ENCODE assay signal across 10 cellular contexts in genomic region chr11:134125507-134125906, GRCh38. TPM values are rescaled to one million over a fixed set of nuclear protein-coding genes. Genes with fewer than 3 reads are reported as not detected.
DNase-seq lines count a peak whose midpoint lies in the region; ATAC-seq and TF ChIP-seq lines count a peak whose summit lies in the region.
"Had no signal": no experiment of that assay in that cellular context is flagged by ENCODE, and none has a peak within 500 bp of the region (broad histone marks: within the 10 kb centered on the region; RNA-seq: fewer than 3 reads in every experiment).

No MANE protein-coding gene starts in this region.

- TF ChIP-seq CTCF in esophagus muscularis mucosa (IDR thresholded peaks at IDR 0.05) (no peak), nephron progenitor cell (IDR thresholded peaks at IDR 0.05) (no peak), transverse colon (IDR thresholded peaks at IDR 0.05) (no peak)

- no peaks in the 10 kb centered on the region for H3K9me3 Mint-ChIP-seq in activated T-cell treated with anti-CD3 and anti-CD28 coated beads, Interleukin-2, amount 50 U/mL, for 72 hours
- H3K9me3 Mint-ChIP-seq in nephron progenitor cell, result peaks cover 25% of the 10 kb centered on the region
- no peaks in the 10 kb centered on the region for H3K9me3 Mint-ChIP-seq in stimulated activated naive CD8-positive, alpha-beta T cell treated with anti-CD3 and anti-CD28 coated beads, Interleukin-15, amount 100 ng/mL, for 72 hours

- intact Hi-C loops in esophagus muscularis mucosa (cut with DNase I), result loop anchor here (5.0 kb wide), 1 partner anchor 58 kb away; the partner anchor contains the start of gene JAM3
- intact Hi-C loops in transverse colon (cut with DNase I; ENCODE audit: low total_unique reads), result loop anchor here (10.0 kb wide), 1 partner anchor 171 kb away; the partner anchor contains the start of gene IGSF9B

- peaks cover 36 to 64% (median 62%) of the 10 kb centered on the region in 4 donors for H3K4me1 ChIP-seq in esophagus muscularis mucosa
- H3K4me1 ChIP-seq in transverse colon, result peaks cover 4 to 21% (median 16%) of the 10 kb centered on the region in 4 donors

- peaks cover 25% of the 10 kb centered on the region for H3K27me3 Mint-ChIP-seq in activated T-cell treated with anti-CD3 and anti-CD28 coated beads, Interleukin-2, amount 50 U/mL, for 72 hours (ENCODE audit: low read depth)
- peaks cover 34% of the 10 kb centered on the region for H3K27me3 Mint-ChIP-seq in nephron progenitor cell (ENCODE audit: low read depth, poor library complexity)
- H3K27me3 Mint-ChIP-seq in stimulated activated naive CD8-positive, alpha-beta T cell treated with anti-CD3 and anti-CD28 coated beads, Interleukin-15, amount 100 ng/mL, for 72 hours, result peaks cover 45% of the 10 kb centered on the region

- TF ChIP-seq EP300 in esophagus muscularis mucosa (IDR thresholded peaks at IDR 0.05) (no peak), transverse colon (IDR thresholded peaks at IDR 0.05; ENCODE audit: low read depth) (no peak)

- TF ChIP-seq POLR2A in esophagus muscularis mucosa (IDR thresholded peaks at IDR 0.05; ENCODE audit: low read depth) (no peak), transverse colon (IDR thresholded peaks at IDR 0.05) (no peak)

- no peaks in the 10 kb centered on the region for H3K36me3 Mint-ChIP-seq in activated T-cell treated with anti-CD3 and anti-CD28 coated beads, Interleukin-2, amount 50 U/mL, for 72 hours (ENCODE audit: insufficient read depth in 2 of 2)
- peaks cover 52% of the 10 kb centered on the region for H3K36me3 Mint-ChIP-seq in nephron progenitor cell (ENCODE audit: low read depth)

- no peak for ATAC-seq in activated T-cell treated with anti-CD3 and anti-CD28 coated beads, Interleukin-2, amount 50 U/mL, for 72 hours (replicated peaks in 1 of 2)
- ATAC-seq in stimulated activated naive CD8-positive, alpha-beta T cell treated with anti-CD3 and anti-CD28 coated beads, Interleukin-15, amount 100 ng/mL, for 72 hours, result no peak
- ATAC-seq: HCT116 had no signal

- H3K4me3 ChIP-seq in esophagus muscularis mucosa (peak overlapping the region; percentile 56 to 59 (median 58)), transverse colon (peak overlapping the region in 3 of 4 donors; percentile 20 to 33 (median 21))

- DNase-seq in activated T-cell treated with anti-CD3 and anti-CD28 coated beads, Interleukin-2, amount 50 U/mL, for 72 hours, result no peak
- no peak for DNase-seq in activated T-cell treated with anti-CD3 and anti-CD28 coated beads, Interleukin-2, amount 50 U/mL, for 1 hour
- DNase-seq in esophagus muscularis mucosa (ENCODE audit: extremely low spot score) (no peak), nephron progenitor cell (no peak), transverse colon (no peak), NCI-H345 (lab: John Stamatoyannopoulos, UW) (no peak), KG1 (lab: John Stamatoyannopoulos, UW) (no peak)
- DNase-seq in stimulated activated naive CD8-positive, alpha-beta T cell treated with anti-CD3 and anti-CD28 coated beads, Interleukin-15, amount 100 ng/mL, for 72 hours, result no peak
- DNase-seq: activated T-cell treated with anti-CD3 and anti-CD28 coated beads for 4 hours had no signal

- peaks cover 8% of the 10 kb centered on the region for H3K4me1 Mint-ChIP-seq in activated T-cell treated with anti-CD3 and anti-CD28 coated beads, Interleukin-2, amount 50 U/mL, for 72 hours (ENCODE audit: low read depth)
- H3K4me1 Mint-ChIP-seq in nephron progenitor cell, result peaks cover 31% of the 10 kb centered on the region
- peaks cover 26% of the 10 kb centered on the region for H3K4me1 Mint-ChIP-seq in stimulated activated naive CD8-positive, alpha-beta T cell treated with anti-CD3 and anti-CD28 coated beads, Interleukin-15, amount 100 ng/mL, for 72 hours

- WGBS in esophagus muscularis mucosa, result 42% methylated on average over 9 of the region's 9 CpGs
- 49 to 67% methylated on average over 5 to 9 of the region's 9 CpGs for WGBS in transverse colon (ENCODE audit: low coverage in 1 of 2), 2 donors

- in situ Hi-C loops in transverse colon (cut with MboI; ENCODE audit: low pct_ligation_motif_present in 1 of 4, low pct_unique_long_range_greater_than_20kb in 1 of 4, low sequenced_read_pairs in 3 of 4), result loop anchor here in 3 of 4 donors (25.0 kb wide), 1 partner anchor 188 kb away; no protein-coding TSS in a partner anchor

- H3K27ac Mint-ChIP-seq in activated T-cell treated with anti-CD3 and anti-CD28 coated beads, Interleukin-2, amount 50 U/mL, for 72 hours, result no peak overlapping the region
- no peak overlapping the region for H3K27ac Mint-ChIP-seq in nephron progenitor cell
- H3K27ac Mint-ChIP-seq in stimulated activated naive CD8-positive, alpha-beta T cell treated with anti-CD3 and anti-CD28 coated beads, Interleukin-15, amount 100 ng/mL, for 72 hours, result no peak overlapping the region

- H3K36me3 ChIP-seq in esophagus muscularis mucosa (no peaks in the 10 kb centered on the region), transverse colon (no peaks in the 10 kb centered on the region)

- H3K27ac ChIP-seq in esophagus muscularis mucosa (replicated peaks in 1 of 4) (peak overlapping the region; percentile 78 to 92 (median 86)), transverse colon (peak overlapping the region; percentile 61 to 77 (median 64))

- H3K9me3 ChIP-seq in esophagus muscularis mucosa (no peaks in the 10 kb centered on the region), transverse colon (no peaks in the 10 kb centered on the region)

- peak overlapping the region; percentile 67 to 75 for H3K4me3 Mint-ChIP-seq in activated T-cell treated with anti-CD3 and anti-CD28 coated beads, Interleukin-2, amount 50 U/mL, for 72 hours
- H3K4me3 Mint-ChIP-seq in nephron progenitor cell, result peak overlapping the region; percentile 80
- H3K4me3 Mint-ChIP-seq in stimulated activated naive CD8-positive, alpha-beta T cell treated with anti-CD3 and anti-CD28 coated beads, Interleukin-15, amount 100 ng/mL, for 72 hours, result peak overlapping the region in 1 of 2 donors; percentile 15

- H3K27me3 ChIP-seq in esophagus muscularis mucosa (no peaks in the 10 kb centered on the region), transverse colon (peaks cover 39% of the 10 kb centered on the region)

RNA-seq across cellular contexts. Expression of gene JAM3, which starts 56.6 kb away (rescaled TPM):
- total RNA-seq in activated T-cell treated with anti-CD3 and anti-CD28 coated beads, Interleukin-2, amount 50 U/mL, for 72 hours, result 1 to 10 TPM; 7.8 to 8.5 TPM
- 100 to 1,000 TPM in 2 of 4 donors, 10 to 100 TPM in 2; 84.2 to 122 (median 96.5) TPM for total RNA-seq in esophagus muscularis mucosa
- total RNA-seq in transverse colon, result 10 to 100 TPM in 3 of 4 donors, 1 to 10 TPM in 1; 7.8 to 56.9 (median 13.8) TPM
